Comparison of ENCODE assay signal across 10 cellular contexts in the genomic region with DNA sequence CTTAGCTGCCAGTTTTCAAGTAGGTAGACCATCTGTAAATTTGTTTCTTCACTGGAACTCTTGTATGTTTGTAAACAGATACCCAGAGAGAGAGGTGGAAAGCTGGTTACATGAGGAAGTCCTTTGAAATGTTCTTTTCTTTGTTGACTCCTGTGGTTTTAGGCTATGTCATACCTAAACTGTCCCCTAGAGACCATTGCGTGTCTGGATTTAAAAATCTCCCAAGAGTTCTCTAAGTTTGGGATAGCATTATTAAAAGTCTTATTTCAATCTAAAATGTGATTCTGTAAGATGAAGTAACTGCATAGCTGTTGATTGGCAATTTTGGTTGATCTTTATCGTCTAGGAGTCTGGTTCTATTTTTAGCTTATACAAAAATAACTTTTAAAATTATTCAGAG.
DNase-seq lines count a peak whose midpoint lies in the region; ATAC-seq, FAIRE-seq and TF ChIP-seq lines count a peak whose summit lies in the region.
"Had no signal": no experiment of that assay in that cellular context is flagged by ENCODE, and none has a peak within 500 bp of the region (broad histone marks: within the 10 kb centered on the region; RNA-seq: fewer than 3 reads in every experiment).

No MANE protein-coding gene starts in this region.

- no peaks in the 10 kb centered on the region for H3K9me3 ChIP-seq in kidney (ENCODE audit: control insufficient read depth in 1 of 2, low read length in 2 of 2)

- no peak overlapping the region for H3K4me3 ChIP-seq in kidney (ENCODE audit: low read length in 2 of 2)

- peaks cover 0 to 3% (median 0%) of the 10 kb centered on the region in 7 donors for H3K9me3 Mint-ChIP-seq in CD14-positive monocyte
- H3K9me3 Mint-ChIP-seq in activated T-helper 2 cell treated with anti-CD3 and anti-CD28 coated beads, Interferon-gamma antibody, Interleukin-2, Interleukin-4, amounts not matched to agents 10 μg/mL and 5 μg/mL and 100 μg/mL, durations not matched to agents 14 hours and 24 hours and 36 hours = no peaks in the 10 kb centered on the region

- H3K4me3 Mint-ChIP-seq in CD14-positive monocyte = no peak overlapping the region
- H3K4me3 Mint-ChIP-seq in activated T-helper 2 cell treated with anti-CD3 and anti-CD28 coated beads, Interferon-gamma antibody, Interleukin-2, Interleukin-4, amounts not matched to agents 10 μg/mL and 5 μg/mL and 100 μg/mL, durations not matched to agents 14 hours and 24 hours and 36 hours (ENCODE audit: low read depth) = no peak overlapping the region

- peaks cover 57 to 86% of the 10 kb centered on the region in 2 donors for H3K36me3 Mint-ChIP-seq in CD14-positive monocyte
- H3K36me3 Mint-ChIP-seq in activated T-helper 2 cell treated with anti-CD3 and anti-CD28 coated beads, Interferon-gamma antibody, Interleukin-2, Interleukin-4, amounts not matched to agents 10 μg/mL and 5 μg/mL and 100 μg/mL, durations not matched to agents 14 hours and 24 hours and 36 hours (ENCODE audit: low read depth) = peaks cover 25% of the 10 kb centered on the region

- intact Hi-C loops in CD14-positive monocyte (cut with micrococcal nuclease) = no loop called here
- intact Hi-C loops in kidney (cut with DNase I) = no loop called here
- intact Hi-C loops in activated T-helper 2 cell treated with anti-CD3 and anti-CD28 coated beads, Interferon-gamma antibody, Interleukin-2, Interleukin-4, amounts not matched to agents 10 μg/mL and 5 μg/mL and 100 μg/mL, durations not matched to agents 14 hours and 24 hours and 36 hours (cut with micrococcal nuclease) = no loop called here

- H3K36me3 ChIP-seq in kidney (ENCODE audit: control insufficient read depth in 1 of 2, insufficient read depth in 2 of 2, low read length in 2 of 2) = peaks cover 0 to 8% of the 10 kb centered on the region in 2 donors

- DNase-seq in CD14-positive monocyte (ENCODE audit: low spot score) (no peak), OCI-M1 (lab: John Stamatoyannopoulos, UW) (peak; percentile 14), kidney (no peak), anterior cingulate cortex (lab: John Stamatoyannopoulos, UW) (no peak), NCI-H1092 treated with DMSO at 0.1 percent for 48 hours (lab: John Stamatoyannopoulos, UW) (no peak), NCI-H2171 (lab: John Stamatoyannopoulos, UW) (no peak)
- no peak for DNase-seq in activated T-helper 2 cell treated with anti-CD3 and anti-CD28 coated beads, Interferon-gamma antibody, Interleukin-2, Interleukin-4, amounts not matched to agents 10 μg/mL and 5 μg/mL and 100 μg/mL, durations not matched to agents 14 hours and 24 hours and 36 hours (ENCODE audit: low spot score)

- peak overlapping the region in 1 of 2 donors; percentile 24 for H3K27ac ChIP-seq in kidney (ENCODE audit: low read depth in 2 of 2, low read length in 2 of 2)

- peak overlapping the region in 4 of 7 donors; percentile 3 to 61 (median 32) for H3K27ac Mint-ChIP-seq in CD14-positive monocyte
- no peak overlapping the region for H3K27ac Mint-ChIP-seq in activated T-helper 2 cell treated with anti-CD3 and anti-CD28 coated beads, Interferon-gamma antibody, Interleukin-2, Interleukin-4, amounts not matched to agents 10 μg/mL and 5 μg/mL and 100 μg/mL, durations not matched to agents 14 hours and 24 hours and 36 hours

- peak; percentile 47 for ATAC-seq in GM21390 (IDR thresholded peaks at IDR 0.05; ENCODE audit: unreplicated experiment)

- peaks cover 12% of the 10 kb centered on the region for H3K4me1 Mint-ChIP-seq in CD14-positive monocyte
- H3K4me1 Mint-ChIP-seq in activated T-helper 2 cell treated with anti-CD3 and anti-CD28 coated beads, Interferon-gamma antibody, Interleukin-2, Interleukin-4, amounts not matched to agents 10 μg/mL and 5 μg/mL and 100 μg/mL, durations not matched to agents 14 hours and 24 hours and 36 hours (ENCODE audit: low read depth) = peaks cover 23% of the 10 kb centered on the region

- TF ChIP-seq CTCF in CD14-positive monocyte (IDR thresholded peaks at IDR 0.05) (no peak), kidney (IDR thresholded peaks at IDR 0.05; ENCODE audit: borderline replicate concordance, extremely low read depth, insufficient read depth) (peak; percentile 3)

- no peak for FAIRE-seq in kidney (lab: Jason Lieb, UNC)
- FAIRE-seq: islet of Langerhans, TTC549 had no signal

- peaks cover 18 to 22% of the 10 kb centered on the region in 2 donors for H3K4me1 ChIP-seq in kidney (ENCODE audit: control insufficient read depth in 1 of 2, insufficient read depth in 1 of 2, low read depth in 1 of 2, low read length in 2 of 2)

- H3K27me3 Mint-ChIP-seq in CD14-positive monocyte (ENCODE audit: low read depth in 3 of 3) = peaks cover 0 to 3% (median 2%) of the 10 kb centered on the region in 3 donors
- no peaks in the 10 kb centered on the region for H3K27me3 Mint-ChIP-seq in activated T-helper 2 cell treated with anti-CD3 and anti-CD28 coated beads, Interferon-gamma antibody, Interleukin-2, Interleukin-4, amounts not matched to agents 10 μg/mL and 5 μg/mL and 100 μg/mL, durations not matched to agents 14 hours and 24 hours and 36 hours (ENCODE audit: low read depth)

- H3K9ac ChIP-seq in kidney (ENCODE audit: low read length in 2 of 2) = no peak overlapping the region
